8 cellular contexts compared by ENCODE assay signal in the genomic region with DNA sequence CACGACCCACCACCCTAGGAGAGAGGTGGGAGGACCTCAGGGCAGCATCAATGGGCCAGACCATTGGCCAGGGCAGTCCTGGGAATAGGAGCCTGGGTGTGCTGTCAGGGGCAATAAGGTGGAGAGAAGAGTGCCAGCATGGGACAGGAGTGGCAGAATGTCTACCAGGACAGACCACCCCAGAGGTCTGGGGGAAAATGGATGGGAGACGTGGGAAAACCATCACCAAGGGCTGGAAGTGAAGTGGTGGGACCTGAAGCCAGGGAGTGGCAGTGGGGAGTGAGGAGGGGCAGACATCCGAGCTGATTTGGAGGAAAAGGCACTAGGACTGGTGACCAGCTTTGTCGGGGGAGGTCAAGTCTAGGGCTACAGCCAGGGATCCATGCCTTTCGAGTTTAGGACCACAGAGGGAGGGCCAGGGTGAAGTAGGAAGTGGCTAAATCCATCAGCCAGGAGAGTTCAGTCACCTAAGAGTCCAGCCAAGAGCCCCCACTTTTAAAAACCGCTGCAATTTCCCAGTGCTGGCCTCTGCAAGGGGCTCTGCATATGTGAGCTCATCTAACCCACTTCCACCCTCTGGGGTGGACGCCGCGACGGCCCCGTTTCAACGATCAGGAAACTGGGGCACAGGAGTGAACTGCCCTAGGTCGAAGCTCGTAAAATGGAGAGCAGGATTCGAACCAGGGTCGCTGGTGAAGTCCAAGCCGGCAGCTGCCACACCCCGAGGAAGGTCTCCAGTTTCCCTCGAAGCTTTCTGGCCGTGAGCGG. TPM values are rescaled to one million over a fixed set of nuclear protein-coding genes. Genes with fewer than 3 reads are reported as not detected.
A peak's percentile ranks its signal among the peaks of the same experiment; 100 is the strongest.
DNase-seq lines count a peak whose midpoint lies in the region; ATAC-seq and TF ChIP-seq lines count a peak whose summit lies in the region.

No MANE protein-coding gene starts in this region.

- H3K9me3 ChIP-seq in left lung = no peaks in the 10 kb centered on the region
- no peaks in the 10 kb centered on the region for H3K9me3 ChIP-seq in subcutaneous abdominal adipose tissue (ENCODE audit: control insufficient read depth in 5 of 5, low read length in 5 of 5)

- H3K27me3 ChIP-seq in brain microvascular endothelial cell (replicated peaks) (no peaks in the 10 kb centered on the region), left lung (peaks cover 0 to 60% of the 10 kb centered on the region in 2 donors), subcutaneous abdominal adipose tissue (ENCODE audit: control insufficient read depth in 5 of 5, insufficient read depth in 4 of 5, low read length in 5 of 5) (peaks cover 0 to 15% (median 5%) of the 10 kb centered on the region in 5 donors)

- peaks cover 9 to 27% of the 10 kb centered on the region in 2 donors for H3K4me1 ChIP-seq in left lung
- H3K4me1 ChIP-seq in subcutaneous abdominal adipose tissue (ENCODE audit: control insufficient read depth in 5 of 5, insufficient read depth in 5 of 5, low read length in 5 of 5) = peaks cover 4 to 50% (median 39%) of the 10 kb centered on the region in 5 donors

- peaks cover 3% of the 10 kb centered on the region for H3K4me1 Mint-ChIP-seq in T-helper 2 cell treated with Interferon-gamma antibody and Interleukin-4, amounts not matched to agents 5 μg/mL and 100 μg/mL, for 36 hours (ENCODE audit: low read depth)

- intact Hi-C loops in left lung (cut with DNase I) = no loop called here

- H3K36me3 ChIP-seq in brain microvascular endothelial cell (replicated peaks) (peaks cover 4% of the 10 kb centered on the region), left lung (no peaks in the 10 kb centered on the region), subcutaneous abdominal adipose tissue (ENCODE audit: control insufficient read depth in 5 of 5, insufficient read depth in 5 of 5, low read length in 5 of 5) (peaks cover 0 to 6% (median 0%) of the 10 kb centered on the region in 5 donors)

- no peak overlapping the region for H3K27ac Mint-ChIP-seq in T-helper 2 cell treated with Interferon-gamma antibody and Interleukin-4, amounts not matched to agents 5 μg/mL and 100 μg/mL, for 36 hours

- peak overlapping the region; percentile 67 for H3K4me3 ChIP-seq in brain microvascular endothelial cell (ENCODE audit: low read depth, low read length)
- peak overlapping the region; percentile 57 to 58 for H3K4me3 ChIP-seq in left lung
- peak overlapping the region; percentile 65 to 81 (median 72) for H3K4me3 ChIP-seq in subcutaneous abdominal adipose tissue (ENCODE audit: low read depth in 1 of 5, low read length in 5 of 5)

- no peaks in the 10 kb centered on the region for H3K36me3 Mint-ChIP-seq in T-helper 2 cell treated with Interferon-gamma antibody and Interleukin-4, amounts not matched to agents 5 μg/mL and 100 μg/mL, for 36 hours (ENCODE audit: low read depth)

- peaks cover 38% of the 10 kb centered on the region for H3K27me3 Mint-ChIP-seq in T-helper 2 cell treated with Interferon-gamma antibody and Interleukin-4, amounts not matched to agents 5 μg/mL and 100 μg/mL, for 36 hours (ENCODE audit: low read depth)

- peak overlapping the region; percentile 26 for H3K4me3 Mint-ChIP-seq in T-helper 2 cell treated with Interferon-gamma antibody and Interleukin-4, amounts not matched to agents 5 μg/mL and 100 μg/mL, for 36 hours

- in situ Hi-C loops in brain microvascular endothelial cell (cut with HindIII; ENCODE audit: low pct_ligation_motif_present, low sequenced_read_pairs) = no loop called here

- H3K9me3 Mint-ChIP-seq in T-helper 2 cell treated with Interferon-gamma antibody and Interleukin-4, amounts not matched to agents 5 μg/mL and 100 μg/mL, for 36 hours = peaks cover 15% of the 10 kb centered on the region

- H3K27ac ChIP-seq in brain microvascular endothelial cell (peak overlapping the region; percentile 31), left lung (peak overlapping the region in 1 of 2 donors; percentile 55), subcutaneous abdominal adipose tissue (ENCODE audit: low read depth, low read length) (peak overlapping the region; percentile 46)

- peak overlapping the region; percentile 35 to 82 (median 76) for H3K9ac ChIP-seq in subcutaneous abdominal adipose tissue (ENCODE audit: low read length in 5 of 5)

- DNase-seq in T-helper 2 cell treated with Interferon-gamma antibody and Interleukin-4, amounts not matched to agents 5 μg/mL and 100 μg/mL, for 36 hours (ENCODE audit: low spot score) = no peak
- DNase-seq in T-helper 2 cell = no peak
- no peak for DNase-seq in brain microvascular endothelial cell
- DNase-seq in left lung = no peak
- no peak for DNase-seq in NCI-H226
- DNase-seq in GDM1 (lab: John Stamatoyannopoulos, UW) = no peak
- DNase-seq in DMS 273 (lab: John Stamatoyannopoulos, UW; ENCODE audit: unreplicated experiment) = no peak

- ATAC-seq in left lung = no peak

- TF ChIP-seq CTCF in brain microvascular endothelial cell (IDR thresholded peaks at IDR 0.05; ENCODE audit: low read depth, low read length, missing control alignments) = no peak
- TF ChIP-seq CTCF in left lung (IDR thresholded peaks at IDR 0.05) = no peak

RNA-seq across cellular contexts. Expression of a gene that starts 0.8 kb away (rescaled TPM):
- total RNA-seq in left lung = 1 to 10 TPM; 4.1 to 5.7 TPM

RNA-seq across cellular contexts. Expression of a gene that starts 3.5 kb away (rescaled TPM):
- total RNA-seq in left lung = 10 to 100 TPM; 18.8 to 29.3 TPM
